Comparison of ENCODE assay signal across 8 cellular contexts in genomic region chr22:37198290-37199102, GRCh38. TPM values are rescaled to one million over a fixed set of nuclear protein-coding genes. Genes with fewer than 3 reads are reported as not detected.
A peak's percentile ranks its signal among the peaks of the same experiment; 100 is the strongest.
DNase-seq lines count a peak whose midpoint lies in the region; ATAC-seq, FAIRE-seq and TF ChIP-seq lines count a peak whose summit lies in the region.

No MANE protein-coding gene starts in this region.

- peak overlapping the region; percentile 70 to 80 (median 73); a peak in 5 of 6 replicates for H3K4me3 ChIP-seq in HepG2 (replicated peaks in 1 of 3; ENCODE audit: insufficient read depth in 1 of 3, low read depth in 2 of 3, low read length in 3 of 3)

- POLR2A ChIA-PET in HepG2 (lab: Yijun Ruan, JAX): interaction anchor here (1.0 to 3.4 kb wide), 10 partner anchors 11 to 303 kb away, joined by 3 to 22 read pairs (median 8); partner anchors contain the start of gene C1QTNF6

- TF ChIP-seq EP300 in HepG2 (IDR thresholded peaks at IDR 0.05; ENCODE audit: low read depth in 2 of 2, low read length in 2 of 2) (peak in 1 of 2 experiments; percentile 4; a peak in 1 of 4 replicates), HepG2 (CRISPR knock-in tag; IDR thresholded peaks at IDR 0.05; ENCODE audit: borderline replicate concordance) (no peak; the same call in 1 of the 2 replicates)

- in situ Hi-C loops in Caki2 (cut with HindIII; ENCODE audit: low pct_unique_long_range_greater_than_20kb, low sequenced_read_pairs): no loop called here
- in situ Hi-C loops in HepG2 (cut with HindIII; ENCODE audit: extremely low pct_ligation_motif_present, low pct_unique_long_range_greater_than_20kb): loop anchor here (5.0 kb wide), 1 partner anchor 36 kb away; no protein-coding TSS in a partner anchor

- H3K79me2 ChIP-seq in HepG2 (ENCODE audit: insufficient read depth, low read length): no peaks in the 10 kb centered on the region

- peak; percentile 87 for DNase-seq in Caki2 (ENCODE audit: low read depth)
- DNase-seq in HCEC 1CT: peak; percentile 61
- DNase-seq in NCI-H345 treated with DMSO at 0.1 percent for 48 hours (lab: John Stamatoyannopoulos, UW; ENCODE audit: unreplicated experiment): peak; percentile 12
- peak; percentile 97 for DNase-seq in activated CD4-positive, alpha-beta T cell treated with anti-CD3 and anti-CD28 coated beads, Interleukin-2, amount 50 U/mL, for 48 hours
- peak; percentile 81 for DNase-seq in dermis blood vessel endothelial cell
- DNase-seq in HepG2 (ENCODE audit: low spot score): peak; percentile 80
- DNase-seq in stimulated activated CD4-positive, alpha-beta T cell treated with anti-CD3 and anti-CD28 coated beads, Interleukin-2, amount 100 ng/mL, for 4 hours (ENCODE audit: low read depth): peak; percentile 87

- peaks cover 3% of the 10 kb centered on the region; the same call in 1 of the 2 replicates for H4K20me1 ChIP-seq in HepG2 (ENCODE audit: insufficient read depth, low read length)

- peaks cover 77% of the 10 kb centered on the region for H3K4me1 ChIP-seq in HepG2 (ENCODE audit: insufficient read depth, low read length)

- H3K27ac ChIP-seq in HepG2 (ENCODE audit: extremely low read length, insufficient read depth, low read length): peak overlapping the region; percentile 90

- peak in 1 of 2 experiments; percentile 30; a peak in 1 of 4 replicates for TF ChIP-seq POLR2A in HepG2 (IDR thresholded peaks at IDR 0.05; ENCODE audit: insufficient read depth in 1 of 2, low read depth in 2 of 2, low read length in 2 of 2)

- BruUV-seq in HepG2 (replicated peaks; lab: Mats Ljungman, UMichigan): no TSS peak

- TF ChIP-seq CTCF in HepG2 (CRISPR knock-in tag; IDR thresholded peaks at IDR 0.05): peak; percentile 76

- peak; percentile 68 for FAIRE-seq in HepG2 (lab: Jason Lieb, UNC)

- intact Hi-C loops in HepG2 (cut with micrococcal nuclease; ENCODE audit: unreplicated experiment): loop anchor here (1.0 to 5.0 kb wide), 2 partner anchors 121 to 166 kb away; no protein-coding TSS in a partner anchor

- no peak overlapping the region for H2AFZ ChIP-seq in HepG2 (ENCODE audit: low read length)

- WGBS in HepG2 (ENCODE audit: low lambda C conversion rate): 2% methylated on average over 12 of the region's 51 CpGs

- H3K9me3 ChIP-seq in HepG2 (ENCODE audit: low read length): no peaks in the 10 kb centered on the region

- ATAC-seq in HepG2 (peak; percentile 46), HG02884 (IDR thresholded peaks at IDR 0.05; ENCODE audit: unreplicated experiment) (no peak)

- H3K36me3 ChIP-seq in HepG2 (replicated peaks in 1 of 2; ENCODE audit: control insufficient read depth in 1 of 2, insufficient read depth in 2 of 2, low read length in 2 of 2): no peaks in the 10 kb centered on the region

- peak; percentile 53; the same call in 1 of the 2 replicates for TF ChIP-seq RAD21 in HepG2 (CRISPR knock-in tag; IDR thresholded peaks at IDR 0.05)

- peak overlapping the region; percentile 99 for H3K4me2 ChIP-seq in HepG2 (ENCODE audit: low read depth, low read length)

- CTCF ChIA-PET in HepG2 (lab: Yijun Ruan, JAX; ENCODE audit: low intra/inter-chr PET ratio, low total read pairs): interaction anchor here (1.8 to 5.1 kb wide), 4 partner anchors 32 to 121 kb away, joined by 5 to 57 read pairs (median 13); no protein-coding TSS in a partner anchor

- peak overlapping the region; percentile 94 for H3K9ac ChIP-seq in HepG2 (ENCODE audit: insufficient read depth, low read depth, low read length)

- H3K27me3 ChIP-seq in HepG2 (ENCODE audit: control insufficient read depth in 1 of 2, insufficient read depth in 2 of 2, low read length in 2 of 2): no peaks in the 10 kb centered on the region

RNA-seq across cellular contexts. Expression of gene C1QTNF6, which starts 10.4 kb away (rescaled TPM):
- total RNA-seq in Caki2 (2014; rRNA removed; shearing (Covaris generic); ENCODE audit: low replicate concordance): 14.1 and 14.9 TPM in 2 replicates
- total RNA-seq in dermis blood vessel endothelial cell (3.1 and 12.5 TPM in 2 replicates), HepG2 (2016; rRNA removed; fragmentation: Illumina TruSeq; extraction: Trizol) (1.5 and 2.7 TPM in 2 replicates)
- total RNA-seq in HepG2 (2016; cell fraction: cytosol; rRNA removed; fragmentation: Illumina TruSeq; extraction: Trizol; ENCODE audit: low read depth): 0.40 and 0.97 TPM in 2 replicates
- total RNA-seq in HepG2 (2016; cell fraction: insoluble cytoplasmic fraction; rRNA removed; fragmentation: Illumina TruSeq; extraction: Trizol): 1.1 and 2.5 TPM in 2 replicates
- 1.7 and 1.8 TPM in 2 replicates for total RNA-seq in HepG2 (2016; cell fraction: membrane; rRNA removed; fragmentation: Illumina TruSeq; extraction: Trizol)
- 4.5 and 5.3 TPM in 2 replicates for total RNA-seq in HepG2 (2016; cell fraction: nucleus; rRNA removed; fragmentation: Illumina TruSeq; extraction: Trizol)
- 6.9 and 10.7 TPM in 2 replicates for polyA plus RNA-seq in HepG2 (2011; rRNA removed)
- polyA plus RNA-seq in HepG2 (2011; cell fraction: cytosol; rRNA removed): 3.0 and 4.1 TPM in 2 replicates
- polyA plus RNA-seq in HepG2 (2011; cell fraction: nucleus; rRNA removed): 39.8 and 43.2 TPM in 2 replicates
- 4.1 and 5.1 TPM in 2 replicates for polyA plus RNA-seq in HepG2 (2012)
- 0.60 and 1.2 TPM in 2 replicates for polyA plus RNA-seq in HepG2 (2016; cell fraction: cytosol; fragmentation: Illumina TruSeq; extraction: Trizol; ENCODE audit: low read depth)
- polyA plus RNA-seq in HepG2 (2016; cell fraction: insoluble cytoplasmic fraction; fragmentation: Illumina TruSeq; extraction: Trizol; ENCODE audit: low read depth): 1.7 and 1.9 TPM in 2 replicates
- polyA plus RNA-seq in HepG2 (2016; cell fraction: membrane; fragmentation: Illumina TruSeq; extraction: Trizol; ENCODE audit: low read depth): 1.6 and 1.8 TPM in 2 replicates
- 8.4 and 10.3 TPM in 2 replicates for polyA plus RNA-seq in HepG2 (2016; cell fraction: nucleus; fragmentation: Illumina TruSeq; extraction: Trizol; ENCODE audit: insufficient read depth, low read depth)
- 8.3 and 36.4 TPM in 2 replicates for polyA minus RNA-seq in HepG2 (2011; rRNA and poly(A)+ RNA removed; ENCODE audit: low replicate concordance)
- 2.5 and 4.0 TPM in 2 replicates for polyA minus RNA-seq in HepG2 (2011; cell fraction: cytosol; rRNA and poly(A)+ RNA removed)
- polyA minus RNA-seq in HepG2 (2011; cell fraction: nucleus; rRNA and poly(A)+ RNA removed): 18.0 and 21.3 TPM in 2 replicates

RNA-seq across cellular contexts. Expression of gene SSTR3, which starts 13.8 kb away (rescaled TPM):
- total RNA-seq in Caki2 (2014; rRNA removed; shearing (Covaris generic); ENCODE audit: low replicate concordance): not detected in 2 replicates
- total RNA-seq in dermis blood vessel endothelial cell: not detected in 2 replicates
- total RNA-seq in HepG2 (2016; rRNA removed; fragmentation: Illumina TruSeq; extraction: Trizol): 0.39 and 0.64 TPM in 2 replicates
- 0.09 and 0.10 TPM in 2 replicates for total RNA-seq in HepG2 (2016; cell fraction: cytosol; rRNA removed; fragmentation: Illumina TruSeq; extraction: Trizol; ENCODE audit: low read depth)
- 0.39 and 0.49 TPM in 2 replicates for total RNA-seq in HepG2 (2016; cell fraction: insoluble cytoplasmic fraction; rRNA removed; fragmentation: Illumina TruSeq; extraction: Trizol)
- total RNA-seq in HepG2 (2016; cell fraction: membrane; rRNA removed; fragmentation: Illumina TruSeq; extraction: Trizol): 0.25 and 0.38 TPM in 2 replicates
- total RNA-seq in HepG2 (2016; cell fraction: nucleus; rRNA removed; fragmentation: Illumina TruSeq; extraction: Trizol): 0.60 and 0.65 TPM in 2 replicates
- polyA plus RNA-seq in HepG2 (2011; rRNA removed): 0.08 and 0.09 TPM in 2 replicates
- polyA plus RNA-seq in HepG2 (2011; cell fraction: cytosol; rRNA removed): 0.07 and 0.09 TPM in 2 replicates
- 0.21 and 0.35 TPM in 2 replicates for polyA plus RNA-seq in HepG2 (2011; cell fraction: nucleus; rRNA removed)
- 0.04 and 0.05 TPM in 2 replicates for polyA plus RNA-seq in HepG2 (2012)
- polyA plus RNA-seq in HepG2 (2016; cell fraction: cytosol; fragmentation: Illumina TruSeq; extraction: Trizol; ENCODE audit: low read depth): 0.06 and 0.11 TPM in 2 replicates
- 0.24 and 0.28 TPM in 2 replicates for polyA plus RNA-seq in HepG2 (2016; cell fraction: insoluble cytoplasmic fraction; fragmentation: Illumina TruSeq; extraction: Trizol; ENCODE audit: low read depth)
- 0.11 and 0.14 TPM in 2 replicates for polyA plus RNA-seq in HepG2 (2016; cell fraction: membrane; fragmentation: Illumina TruSeq; extraction: Trizol; ENCODE audit: low read depth)
- 0.53 and 0.95 TPM in 2 replicates for polyA plus RNA-seq in HepG2 (2016; cell fraction: nucleus; fragmentation: Illumina TruSeq; extraction: Trizol; ENCODE audit: insufficient read depth, low read depth)
- 0.07 and 0.30 TPM in 2 replicates for polyA minus RNA-seq in HepG2 (2011; rRNA and poly(A)+ RNA removed; ENCODE audit: low replicate concordance)
- not detected in 2 replicates for polyA minus RNA-seq in HepG2 (2011; cell fraction: cytosol; rRNA and poly(A)+ RNA removed)
- 0.13 TPM in 1 of 2 replicates, not detected in the other for polyA minus RNA-seq in HepG2 (2011; cell fraction: nucleus; rRNA and poly(A)+ RNA removed)

RNA-seq across cellular contexts. Expression of gene RAC2, which starts 45.6 kb away (rescaled TPM):
- 16.2 and 20.6 TPM in 2 replicates for total RNA-seq in Caki2 (2014; rRNA removed; shearing (Covaris generic); ENCODE audit: low replicate concordance)
- total RNA-seq in dermis blood vessel endothelial cell: 11.2 and 32.4 TPM in 2 replicates
- total RNA-seq in HepG2 (2016; rRNA removed; fragmentation: Illumina TruSeq; extraction: Trizol): not detected in 2 replicates
- total RNA-seq in HepG2 (2016; cell fraction: cytosol; rRNA removed; fragmentation: Illumina TruSeq; extraction: Trizol; ENCODE audit: low read depth): 0.18 TPM in 1 of 2 replicates, not detected in the other
- not detected in 2 replicates for total RNA-seq in HepG2 (2016; cell fraction: insoluble cytoplasmic fraction; rRNA removed; fragmentation: Illumina TruSeq; extraction: Trizol)
- total RNA-seq in HepG2 (2016; cell fraction: membrane; rRNA removed; fragmentation: Illumina TruSeq; extraction: Trizol): 0.28 TPM in 1 of 2 replicates, not detected in the other
- total RNA-seq in HepG2 (2016; cell fraction: nucleus; rRNA removed; fragmentation: Illumina TruSeq; extraction: Trizol): not detected in 2 replicates
- 0.73 and 0.86 TPM in 2 replicates for polyA plus RNA-seq in HepG2 (2011; rRNA removed)
- 0.35 and 0.56 TPM in 2 replicates for polyA plus RNA-seq in HepG2 (2011; cell fraction: cytosol; rRNA removed)
- 0.61 and 0.68 TPM in 2 replicates for polyA plus RNA-seq in HepG2 (2011; cell fraction: nucleus; rRNA removed)
- polyA plus RNA-seq in HepG2 (2012): 0.39 TPM in 1 of 2 replicates, not detected in the other
- polyA plus RNA-seq in HepG2 (2016; cell fraction: cytosol; fragmentation: Illumina TruSeq; extraction: Trizol; ENCODE audit: low read depth): 0.14 and 0.26 TPM in 2 replicates
- polyA plus RNA-seq in HepG2 (2016; cell fraction: insoluble cytoplasmic fraction; fragmentation: Illumina TruSeq; extraction: Trizol; ENCODE audit: low read depth): 0.21 TPM in 1 of 2 replicates, not detected in the other
- 0.16 and 0.20 TPM in 2 replicates for polyA plus RNA-seq in HepG2 (2016; cell fraction: membrane; fragmentation: Illumina TruSeq; extraction: Trizol; ENCODE audit: low read depth)
- 0.45 TPM in 1 of 2 replicates, not detected in the other for polyA plus RNA-seq in HepG2 (2016; cell fraction: nucleus; fragmentation: Illumina TruSeq; extraction: Trizol; ENCODE audit: insufficient read depth, low read depth)
- 0.64 and 2.0 TPM in 2 replicates for polyA minus RNA-seq in HepG2 (2011; rRNA and poly(A)+ RNA removed; ENCODE audit: low replicate concordance)
- not detected in 2 replicates for polyA minus RNA-seq in HepG2 (2011; cell fraction: cytosol; rRNA and poly(A)+ RNA removed)
- polyA minus RNA-seq in HepG2 (2011; cell fraction: nucleus; rRNA and poly(A)+ RNA removed): 0.37 TPM in 1 of 2 replicates, not detected in the other

RNA-seq across cellular contexts. Expression of gene IL2RB, which starts 48.8 kb away (rescaled TPM):
- 0.06 TPM in 1 of 2 replicates, not detected in the other for total RNA-seq in Caki2 (2014; rRNA removed; shearing (Covaris generic); ENCODE audit: low replicate concordance)
- total RNA-seq in dermis blood vessel endothelial cell (0.05 TPM in 1 of 2 replicates, not detected in the other), HepG2 (2016; rRNA removed; fragmentation: Illumina TruSeq; extraction: Trizol) (not detected in 2 replicates)
- not detected in 2 replicates for total RNA-seq in HepG2 (2016; cell fraction: cytosol; rRNA removed; fragmentation: Illumina TruSeq; extraction: Trizol; ENCODE audit: low read depth)
- not detected in 2 replicates for total RNA-seq in HepG2 (2016; cell fraction: insoluble cytoplasmic fraction; rRNA removed; fragmentation: Illumina TruSeq; extraction: Trizol)
- not detected in 2 replicates for total RNA-seq in HepG2 (2016; cell fraction: membrane; rRNA removed; fragmentation: Illumina TruSeq; extraction: Trizol)
- total RNA-seq in HepG2 (2016; cell fraction: nucleus; rRNA removed; fragmentation: Illumina TruSeq; extraction: Trizol): not detected in 2 replicates
- polyA plus RNA-seq in HepG2 (2011; rRNA removed): 0.05 TPM in 1 of 2 replicates, not detected in the other
- polyA plus RNA-seq in HepG2 (2011; cell fraction: cytosol; rRNA removed): 0.10 TPM in 1 of 2 replicates, not detected in the other
- 0.09 TPM in 1 of 2 replicates, not detected in the other for polyA plus RNA-seq in HepG2 (2011; cell fraction: nucleus; rRNA removed)
- polyA plus RNA-seq in HepG2 (2012): 0.03 TPM in 1 of 2 replicates, not detected in the other
- not detected in 2 replicates for polyA plus RNA-seq in HepG2 (2016; cell fraction: cytosol; fragmentation: Illumina TruSeq; extraction: Trizol; ENCODE audit: low read depth)
- polyA plus RNA-seq in HepG2 (2016; cell fraction: insoluble cytoplasmic fraction; fragmentation: Illumina TruSeq; extraction: Trizol; ENCODE audit: low read depth): not detected in 2 replicates
- polyA plus RNA-seq in HepG2 (2016; cell fraction: membrane; fragmentation: Illumina TruSeq; extraction: Trizol; ENCODE audit: low read depth): not detected in 2 replicates
- not detected in 2 replicates for polyA plus RNA-seq in HepG2 (2016; cell fraction: nucleus; fragmentation: Illumina TruSeq; extraction: Trizol; ENCODE audit: insufficient read depth, low read depth)
- 0.06 TPM in 1 of 2 replicates, not detected in the other for polyA minus RNA-seq in HepG2 (2011; rRNA and poly(A)+ RNA removed; ENCODE audit: low replicate concordance)
- polyA minus RNA-seq in HepG2 (2011; cell fraction: cytosol; rRNA and poly(A)+ RNA removed): not detected in 2 replicates
- not detected in 2 replicates for polyA minus RNA-seq in HepG2 (2011; cell fraction: nucleus; rRNA and poly(A)+ RNA removed)

Comparison
In these comparisons a context has a peak if more than half of its experiments do, and no peak if none do; other contexts are left out.
1. DNase-seq: peak in every context shown above with its lines; median percentile 97 in activated CD4-positive, alpha-beta T cell treated with anti-CD3 and anti-CD28 coated beads, Interleukin-2, amount 50 U/mL, for 48 hours; 87 in Caki2; 87 in stimulated activated CD4-positive, alpha-beta T cell treated with anti-CD3 and anti-CD28 coated beads, Interleukin-2, amount 100 ng/mL, for 4 hours; 81 in dermis blood vessel endothelial cell; 80 in HepG2; 61 in HCEC 1CT; 12 in NCI-H345 treated with DMSO at 0.1 percent for 48 hours.